In genomic region chr13:100434010-100434763, GRCh38 we compare ENCODE assay signal across 7 cellular contexts.
DNase-seq lines count a peak whose midpoint lies in the region; ATAC-seq and TF ChIP-seq lines count a peak whose summit lies in the region.

No MANE protein-coding gene starts in this region.

- no peak overlapping the region for H3K27ac Mint-ChIP-seq in stimulated activated naive B cell treated with anti-CD40 and anti-IgM and Interleukin-4, amounts not matched to agents 10 μg/mL and 1 μg/mL and 100 μg/mL, for 72 hours

- H3K4me3 Mint-ChIP-seq in stimulated activated naive B cell treated with anti-CD40 and anti-IgM and Interleukin-4, amounts not matched to agents 10 μg/mL and 1 μg/mL and 100 μg/mL, for 72 hours: no peak overlapping the region

- H3K4me3 ChIP-seq in astrocyte of the cerebellum (ENCODE audit: low read depth, low read length): no peak overlapping the region

- peak; percentile 90 for ATAC-seq in GM19372 (IDR thresholded peaks at IDR 0.05; ENCODE audit: low read depth, unreplicated experiment)
- peak; percentile 96 for ATAC-seq in HG03060 (IDR thresholded peaks at IDR 0.05; ENCODE audit: low read depth, unreplicated experiment)
- ATAC-seq in stimulated activated naive B cell treated with anti-CD40 and anti-IgM and Interleukin-4, amounts not matched to agents 10 μg/mL and 1 μg/mL and 100 μg/mL, for 72 hours (replicated peaks): no peak

- H3K4me1 Mint-ChIP-seq in stimulated activated naive B cell treated with anti-CD40 and anti-IgM and Interleukin-4, amounts not matched to agents 10 μg/mL and 1 μg/mL and 100 μg/mL, for 72 hours: no peaks in the 10 kb centered on the region

- DNase-seq in astrocyte of the cerebellum (ENCODE audit: low read depth) (peak; percentile 20), smooth muscle cell of the brain vasculature (ENCODE audit: low read depth, low spot score) (peak; percentile 36), DMS79 (lab: John Stamatoyannopoulos, UW) (no peak)
- DNase-seq in stimulated activated naive B cell treated with anti-CD40 and anti-IgM and Interleukin-4, amounts not matched to agents 10 μg/mL and 1 μg/mL and 100 μg/mL, for 72 hours: no peak
- no peak for DNase-seq in stimulated activated CD4-positive, alpha-beta T cell treated with anti-CD3 and anti-CD28 coated beads, Interleukin-4, amount 100 ng/mL, for 24 hours

- peaks cover 0 to 1% of the 10 kb centered on the region in 2 donors for H3K9me3 Mint-ChIP-seq in stimulated activated naive B cell treated with anti-CD40 and anti-IgM and Interleukin-4, amounts not matched to agents 10 μg/mL and 1 μg/mL and 100 μg/mL, for 72 hours

- peaks cover 16 to 21% of the 10 kb centered on the region in 2 donors for H3K36me3 Mint-ChIP-seq in stimulated activated naive B cell treated with anti-CD40 and anti-IgM and Interleukin-4, amounts not matched to agents 10 μg/mL and 1 μg/mL and 100 μg/mL, for 72 hours

- TF ChIP-seq CTCF in astrocyte of the cerebellum (IDR thresholded peaks at IDR 0.05; ENCODE audit: low read depth, low read length, missing control alignments): no peak

- in situ Hi-C loops in astrocyte of the cerebellum (cut with HindIII; ENCODE audit: low sequenced_read_pairs): no loop called here

- H3K27me3 Mint-ChIP-seq in stimulated activated naive B cell treated with anti-CD40 and anti-IgM and Interleukin-4, amounts not matched to agents 10 μg/mL and 1 μg/mL and 100 μg/mL, for 72 hours: no peaks in the 10 kb centered on the region

Comparison
In these comparisons a context has a peak if more than half of its experiments do, and no peak if none do; other contexts are left out.
1. ATAC-seq: peak in GM19372 (single experiment) and HG03060 (single experiment); none in stimulated activated naive B cell treated with anti-CD40 and anti-IgM and Interleukin-4, amounts not matched to agents 10 μg/mL and 1 μg/mL and 100 μg/mL, for 72 hours (0 of 2).
2. DNase-seq: peak in astrocyte of the cerebellum (single experiment) and smooth muscle cell of the brain vasculature (single experiment); none in stimulated activated naive B cell treated with anti-CD40 and anti-IgM and Interleukin-4, amounts not matched to agents 10 μg/mL and 1 μg/mL and 100 μg/mL, for 72 hours (single experiment), stimulated activated CD4-positive, alpha-beta T cell treated with anti-CD3 and anti-CD28 coated beads, Interleukin-4, amount 100 ng/mL, for 24 hours (single experiment) and DMS79 (single experiment).